ENCODE assay signal across 1 cellular context in genomic region chr16:85567101-85567866, GRCh38.
TF ChIP-seq lines count a peak whose summit lies in the region.

No MANE protein-coding gene starts in this region.

TF ChIP-seq in K562, 482 proteins besides CTCF, POLR2A, EP300 and RAD21 (continued from another document and continues in another):
- TF ChIP-seq, protein P1, sequence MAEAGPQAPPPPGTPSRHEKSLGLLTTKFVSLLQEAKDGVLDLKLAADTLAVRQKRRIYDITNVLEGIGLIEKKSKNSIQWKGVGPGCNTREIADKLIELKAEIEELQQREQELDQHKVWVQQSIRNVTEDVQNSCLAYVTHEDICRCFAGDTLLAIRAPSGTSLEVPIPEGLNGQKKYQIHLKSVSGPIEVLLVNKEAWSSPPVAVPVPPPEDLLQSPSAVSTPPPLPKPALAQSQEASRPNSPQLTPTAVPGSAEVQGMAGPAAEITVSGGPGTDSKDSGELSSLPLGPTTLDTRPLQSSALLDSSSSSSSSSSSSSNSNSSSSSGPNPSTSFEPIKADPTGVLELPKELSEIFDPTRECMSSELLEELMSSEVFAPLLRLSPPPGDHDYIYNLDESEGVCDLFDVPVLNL (CRISPR knock-in tag; IDR thresholded peaks at IDR 0.05; ENCODE audit: low read depth): no peak
- TF ChIP-seq ESRRA (IDR thresholded peaks at IDR 0.05; ENCODE audit: borderline replicate concordance, low read depth): peak; percentile 97; the same call in 1 of the 2 replicates
- TF ChIP-seq ZNF311 (CRISPR knock-in tag; IDR thresholded peaks at IDR 0.05): peak; percentile 91
- TF ChIP-seq, protein P2, sequence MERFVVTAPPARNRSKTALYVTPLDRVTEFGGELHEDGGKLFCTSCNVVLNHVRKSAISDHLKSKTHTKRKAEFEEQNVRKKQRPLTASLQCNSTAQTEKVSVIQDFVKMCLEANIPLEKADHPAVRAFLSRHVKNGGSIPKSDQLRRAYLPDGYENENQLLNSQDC (CRISPR knock-in tag; IDR thresholded peaks at IDR 0.05): no peak
- TF ChIP-seq SMAD2 (IDR thresholded peaks at IDR 0.05; ENCODE audit: low read depth, low read length): no peak; the same call in 1 of the 2 replicates
- no peak for TF ChIP-seq GTF2E2 (tag; IDR thresholded peaks at IDR 0.05)
- no peak for TF ChIP-seq FUS (optimal IDR thresholded peaks at IDR 0.05; ENCODE audit: low read depth, low read length)
- TF ChIP-seq, protein P3, sequence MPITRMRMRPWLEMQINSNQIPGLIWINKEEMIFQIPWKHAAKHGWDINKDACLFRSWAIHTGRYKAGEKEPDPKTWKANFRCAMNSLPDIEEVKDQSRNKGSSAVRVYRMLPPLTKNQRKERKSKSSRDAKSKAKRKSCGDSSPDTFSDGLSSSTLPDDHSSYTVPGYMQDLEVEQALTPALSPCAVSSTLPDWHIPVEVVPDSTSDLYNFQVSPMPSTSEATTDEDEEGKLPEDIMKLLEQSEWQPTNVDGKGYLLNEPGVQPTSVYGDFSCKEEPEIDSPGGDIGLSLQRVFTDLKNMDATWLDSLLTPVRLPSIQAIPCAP (CRISPR knock-in tag; IDR thresholded peaks at IDR 0.05; ENCODE audit: borderline replicate concordance): no peak
- no peak for TF ChIP-seq USF2 (CRISPR knock-in tag; IDR thresholded peaks at IDR 0.05)
- no peak for TF ChIP-seq BCL6 (CRISPR knock-in tag; IDR thresholded peaks at IDR 0.05)
- TF ChIP-seq, protein P4, sequence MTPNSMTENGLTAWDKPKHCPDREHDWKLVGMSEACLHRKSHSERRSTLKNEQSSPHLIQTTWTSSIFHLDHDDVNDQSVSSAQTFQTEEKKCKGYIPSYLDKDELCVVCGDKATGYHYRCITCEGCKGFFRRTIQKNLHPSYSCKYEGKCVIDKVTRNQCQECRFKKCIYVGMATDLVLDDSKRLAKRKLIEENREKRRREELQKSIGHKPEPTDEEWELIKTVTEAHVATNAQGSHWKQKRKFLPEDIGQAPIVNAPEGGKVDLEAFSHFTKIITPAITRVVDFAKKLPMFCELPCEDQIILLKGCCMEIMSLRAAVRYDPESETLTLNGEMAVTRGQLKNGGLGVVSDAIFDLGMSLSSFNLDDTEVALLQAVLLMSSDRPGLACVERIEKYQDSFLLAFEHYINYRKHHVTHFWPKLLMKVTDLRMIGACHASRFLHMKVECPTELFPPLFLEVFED (CRISPR knock-in tag; conservative IDR thresholded peaks at IDR 0.05): 0 out of 2 replicates have a peak, but pooled peaks have one; percentile 40
- TF ChIP-seq TRIM28 (IDR thresholded peaks at IDR 0.05): no peak; the same call in 1 of the 2 replicates
- peak in 1 of 2 experiments; percentile 45; a peak in 1 of 4 replicates for TF ChIP-seq HDAC1 (IDR thresholded peaks at IDR 0.05)
- TF ChIP-seq GABPB1 (CRISPR knock-in tag; IDR thresholded peaks at IDR 0.05): peak; percentile 74
- no peak for TF ChIP-seq ZNF217 (CRISPR knock-in tag; IDR thresholded peaks at IDR 0.05)
- peak; percentile 90 for TF ChIP-seq RREB1 (CRISPR knock-in tag; IDR thresholded peaks at IDR 0.05)
- no peak for TF ChIP-seq ZNF695 (CRISPR knock-in tag; IDR thresholded peaks at IDR 0.05)
- no peak for TF ChIP-seq ZNF407 (IDR thresholded peaks at IDR 0.05; ENCODE audit: low read depth)
- TF ChIP-seq ETV5 (CRISPR knock-in tag; IDR thresholded peaks at IDR 0.05; ENCODE audit: low read depth): no peak; the same call in 1 of the 2 replicates
- no peak for TF ChIP-seq NFXL1 (CRISPR knock-in tag; IDR thresholded peaks at IDR 0.05)
- peak; percentile 63; the same call in 1 of the 2 replicates for TF ChIP-seq ETS1 (conservative IDR thresholded peaks at IDR 0.05; ENCODE audit: control insufficient read depth, low read depth, low read length)
- peak; percentile 85 for TF ChIP-seq ZNF76 (CRISPR knock-in tag; IDR thresholded peaks at IDR 0.05; ENCODE audit: borderline replicate concordance)
- TF ChIP-seq FOXM1 (IDR thresholded peaks at IDR 0.05; ENCODE audit: low read depth): no peak; the same call in 1 of the 2 replicates
- TF ChIP-seq FOXM1 (CRISPR knock-in tag; IDR thresholded peaks at IDR 0.05; ENCODE audit: low read depth): no peak
- TF ChIP-seq MTF1 (CRISPR knock-in tag; IDR thresholded peaks at IDR 0.05; ENCODE audit: borderline replicate concordance): no peak
- peak; percentile 84 for TF ChIP-seq FOXP1 (CRISPR knock-in tag; IDR thresholded peaks at IDR 0.05)
- TF ChIP-seq GMEB1 (CRISPR knock-in tag; IDR thresholded peaks at IDR 0.05): peak; percentile 57
- peak; percentile 85 for TF ChIP-seq ZBED1 (IDR thresholded peaks at IDR 0.05)
- peak; percentile 48; the same call in 1 of the 2 replicates for TF ChIP-seq HSF4 (CRISPR knock-in tag; IDR thresholded peaks at IDR 0.05; ENCODE audit: borderline replicate concordance)
- TF ChIP-seq MNT (conservative IDR thresholded peaks at IDR 0.05): no peak
- TF ChIP-seq MTA1 (IDR thresholded peaks at IDR 0.05; ENCODE audit: borderline replicate concordance): no peak; the same call in 1 of the 2 replicates
- TF ChIP-seq KAT8 (IDR thresholded peaks at IDR 0.05; ENCODE audit: low read depth): no peak
- TF ChIP-seq ZNF778 (CRISPR knock-in tag; IDR thresholded peaks at IDR 0.05): no peak
- peak; percentile 51 for TF ChIP-seq MEIS2 (IDR thresholded peaks at IDR 0.05; ENCODE audit: partially characterized antibody)
- TF ChIP-seq SRSF1 (IDR thresholded peaks at IDR 0.05; ENCODE audit: low read depth, low read length): no peak
